ENCODE assay signal across 17 cellular contexts in genomic region chr3:54628888-54629368, GRCh38.
DNase-seq lines count a peak whose midpoint lies in the region; ATAC-seq and TF ChIP-seq lines count a peak whose summit lies in the region.
"Had no signal": no experiment of that assay in that cellular context is flagged by ENCODE, and none has a peak within 500 bp of the region (broad histone marks: within the 10 kb centered on the region; RNA-seq: fewer than 3 reads in every experiment).

No MANE protein-coding gene starts in this region.

- H3K4me3 ChIP-seq in left ventricle myocardium inferior = no peak overlapping the region
- H3K4me3 ChIP-seq: PC-9, SK-N-MC had no signal

- H2BK5ac ChIP-seq in H9 (ENCODE audit: insufficient read length, low read length) = no peak overlapping the region

- H3K36me3 ChIP-seq in left ventricle myocardium inferior = peaks cover 8% of the 10 kb centered on the region
- H3K36me3 ChIP-seq: BE2C had no signal

- H3K18ac ChIP-seq in H9 (ENCODE audit: insufficient read length, low read depth, low read length) = no peak overlapping the region

- H3K79me2 ChIP-seq in H9 (ENCODE audit: insufficient read depth, low read length) = no peaks in the 10 kb centered on the region

- H3K4me3 Mint-ChIP-seq in H9 = no peak overlapping the region
- H3K4me3 Mint-ChIP-seq: CD8-positive, alpha-beta T cell had no signal

- H3K27ac ChIP-seq in H9 (ENCODE audit: insufficient read length, low read depth, low read length) (no peak overlapping the region), foreskin keratinocyte (no peak overlapping the region), left ventricle myocardium inferior (replicated peaks) (no peak overlapping the region)
- H3K27ac ChIP-seq: PC-9, SK-N-MC had no signal

- no peaks in the 10 kb centered on the region for H4K20me1 ChIP-seq in H9 (ENCODE audit: control insufficient read depth, insufficient read depth, insufficient read length)

- no peaks in the 10 kb centered on the region for H3K9me3 ChIP-seq in H9 (ENCODE audit: control insufficient read depth, low read depth, low read length)
- no peaks in the 10 kb centered on the region for H3K9me3 ChIP-seq in left ventricle myocardium inferior (replicated peaks)
- H3K9me3 ChIP-seq: BE2C had no signal

- no peak overlapping the region for H3K9ac ChIP-seq in H9 (ENCODE audit: extremely low read depth, insufficient read length, low read length)

- WGBS in H9 (ENCODE audit: extremely low coverage, insufficient read length, low lambda C conversion rate) = no CpG with 5 or more reads among the region's 2 CpGs

- peak; percentile 94 for ATAC-seq in foreskin keratinocyte
- ATAC-seq in omental fat pad (ENCODE audit: low FRiP score) = peak; percentile 21
- ATAC-seq in GM18907 (IDR thresholded peaks at IDR 0.05; ENCODE audit: unreplicated experiment) = no peak
- ATAC-seq: CD8-positive, alpha-beta T cell; Right ventricle myocardium inferior had no signal

- no peak overlapping the region for H4K8ac ChIP-seq in H9 (replicated peaks; ENCODE audit: insufficient read length, low read depth, low read length)

- no peak overlapping the region for H3T11ph ChIP-seq in H9 (ENCODE audit: low read length)

- H3K4ac ChIP-seq in H9 (ENCODE audit: low read depth, low read length) = no peak overlapping the region

- peaks cover 0 to 10% of the 10 kb centered on the region in 2 experiments; a peak in 2 of 5 replicates for H3K9me3 Mint-ChIP-seq in H9

- no peak overlapping the region for H2BK20ac ChIP-seq in H9 (ENCODE audit: low read depth, low read length, poor library complexity, severe bottlenecking)

- H3K4me1 Mint-ChIP-seq in H9 = peaks cover 42 to 49% of the 10 kb centered on the region in 2 experiments

- H3K14ac ChIP-seq in H9 (ENCODE audit: insufficient read depth, low read length) = no peak overlapping the region

- DNase-seq in H9 (peak; percentile 55), SW480 (ENCODE audit: low spot score) (peak; percentile 14), foreskin keratinocyte (peak in 1 of 2 donors; percentile 52), omental fat pad (ENCODE audit: low spot score) (no peak), GM13976 (ENCODE audit: low spot score) (no peak), left ventricle myocardium inferior (no peak)
- DNase-seq in activated CD8-positive, alpha-beta memory T cell treated with anti-CD3 and anti-CD28 coated beads, Interleukin-2, amount 50 U/mL, for 48 hours = no peak
- DNase-seq: BE2C; CD8-positive, alpha-beta T cell; IMR-90; Kasumi-1; NCI-H345; NCI-H69; PC-9 had no signal

- H3K27ac Mint-ChIP-seq in H9 = no peak overlapping the region
- H3K27ac Mint-ChIP-seq: CD8-positive, alpha-beta T cell had no signal

- no peak overlapping the region for H4K91ac ChIP-seq in H9 (ENCODE audit: insufficient read length, low read depth, low read length)

- no peak overlapping the region for H2AFZ ChIP-seq in H9 (ENCODE audit: low read length)
- H2AFZ ChIP-seq: PC-9 had no signal

- peaks cover 24 to 48% (median 35%) of the 10 kb centered on the region in 3 experiments for H3K36me3 Mint-ChIP-seq in H9 (ENCODE audit: insufficient read depth in 1 of 3, low read depth in 3 of 3)
- H3K36me3 Mint-ChIP-seq: CD8-positive, alpha-beta T cell had no signal

- intact Hi-C loops in left ventricle myocardium inferior (cut with micrococcal nuclease) = no loop called here

- H2AK5ac ChIP-seq in H9 (ENCODE audit: insufficient read length, low read length) = no peak overlapping the region

- no peak overlapping the region for H2BK15ac ChIP-seq in H9 (ENCODE audit: low read depth, low read length)

- in situ Hi-C loops in GM13976 (cut with MboI; ENCODE audit: low sequenced_read_pairs, unreplicated experiment) = no loop called here

- H4K5ac ChIP-seq in H9 (ENCODE audit: insufficient read length, low read depth, low read length) = no peak overlapping the region

- no peak overlapping the region for H2BK120ac ChIP-seq in H9 (ENCODE audit: low read depth, low read length, poor library complexity, severe bottlenecking)

- no peak overlapping the region for H3K4me2 ChIP-seq in H9 (ENCODE audit: insufficient read depth, insufficient read length, low read length)
- H3K4me2 ChIP-seq: PC-9 had no signal

- no peak for TF ChIP-seq CTCF in H9 (conservative IDR thresholded peaks at IDR 0.05)
- no peak for TF ChIP-seq CTCF in foreskin keratinocyte (conservative IDR thresholded peaks at IDR 0.05)
- TF ChIP-seq CTCF in omental fat pad (IDR thresholded peaks at IDR 0.05) = no peak
- no peak for TF ChIP-seq CTCF in GM13976 (IDR thresholded peaks at IDR 0.05; ENCODE audit: borderline replicate concordance, control extremely low read depth, extremely low read depth, insufficient read depth, missing control alignments)
- no peak for TF ChIP-seq CTCF in left ventricle myocardium inferior (IDR thresholded peaks at IDR 0.05; ENCODE audit: borderline replicate concordance)

- H3K4me1 ChIP-seq in H9 (ENCODE audit: insufficient read depth, low read length) = peaks cover 2% of the 10 kb centered on the region; the same call in 1 of the 2 replicates
- H3K4me1 ChIP-seq in foreskin keratinocyte = no peaks in the 10 kb centered on the region
- no peaks in the 10 kb centered on the region for H3K4me1 ChIP-seq in left ventricle myocardium inferior
- H3K4me1 ChIP-seq: BE2C had no signal

- no peak overlapping the region for H3K56ac ChIP-seq in H9 (ENCODE audit: insufficient read length, low read depth, low read length)

- H3K27me3 ChIP-seq in H9 (ENCODE audit: insufficient read depth, low read length) = no peaks in the 10 kb centered on the region
- H3K27me3 ChIP-seq in foreskin keratinocyte = no peaks in the 10 kb centered on the region
- peaks cover 10% of the 10 kb centered on the region for H3K27me3 ChIP-seq in left ventricle myocardium inferior (ENCODE audit: low read depth)
- H3K27me3 ChIP-seq: BE2C had no signal

- no peaks in the 10 kb centered on the region for H3K23me2 ChIP-seq in H9 (ENCODE audit: insufficient read length, low read depth, low read length, poor library complexity, severe bottlenecking)

- no peak overlapping the region for H3K23ac ChIP-seq in H9 (ENCODE audit: insufficient read length, low read depth, low read length)

- H3K27me3 Mint-ChIP-seq in H9 (ENCODE audit: low read depth) = peaks cover 18% of the 10 kb centered on the region

- no peaks in the 10 kb centered on the region for H3K79me1 ChIP-seq in H9 (ENCODE audit: insufficient read depth, low read depth, low read length, poor library complexity, severe bottlenecking)

- H2BK12ac ChIP-seq in H9 (ENCODE audit: insufficient read length, low read depth, low read length) = no peak overlapping the region

Comparison
In these comparisons a context has a peak if more than half of its experiments do, and no peak if none do; other contexts are left out.
1. DNase-seq: peak in H9 (single experiment) and SW480 (single experiment); none in omental fat pad (single experiment), activated CD8-positive, alpha-beta memory T cell treated with anti-CD3 and anti-CD28 coated beads, Interleukin-2, amount 50 U/mL, for 48 hours (single experiment), GM13976 (single experiment) and left ventricle myocardium inferior (single experiment).